8 cellular contexts compared by ENCODE assay signal in the genomic region with DNA sequence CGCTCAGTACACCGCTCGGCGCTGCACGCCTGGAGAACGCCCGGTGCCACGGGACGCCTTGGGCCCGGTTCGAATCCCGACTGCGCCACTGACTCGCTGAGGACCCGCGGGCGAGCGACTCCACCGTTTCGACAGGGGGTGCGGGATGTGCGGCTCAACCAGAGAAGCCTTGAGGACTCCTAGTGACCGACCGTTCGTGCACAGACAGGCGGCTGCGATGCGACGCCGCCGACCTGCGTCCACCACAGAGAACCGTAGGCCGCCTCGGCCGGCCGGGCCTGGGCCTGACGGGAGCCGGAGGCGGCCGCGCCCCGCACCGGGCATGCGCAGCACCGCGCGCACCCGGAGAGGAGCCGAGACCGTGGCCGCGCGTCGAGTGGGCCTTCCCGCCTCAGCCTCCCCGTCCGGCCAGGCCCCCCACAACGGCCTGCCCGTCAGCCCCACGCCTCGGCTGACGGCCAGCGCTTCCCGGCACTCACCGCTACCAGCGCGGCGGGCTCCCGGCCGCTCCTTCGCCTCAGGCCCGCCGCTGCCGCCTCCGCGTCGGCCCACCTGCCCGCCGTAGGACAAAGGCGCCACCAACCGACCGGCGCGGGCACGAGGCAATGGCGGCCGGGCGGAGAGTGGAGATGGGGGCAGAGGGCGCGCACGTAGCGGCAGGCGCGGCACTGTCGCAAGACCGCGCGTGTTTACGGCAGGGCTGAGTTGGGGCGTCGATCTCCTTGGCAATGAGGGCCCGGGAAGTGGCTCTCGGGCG. TPM values are rescaled to one million over a fixed set of nuclear protein-coding genes. Genes with fewer than 3 reads are reported as not detected.
A peak's percentile ranks its signal among the peaks of the same experiment; 100 is the strongest.
DNase-seq lines count a peak whose midpoint lies in the region; ATAC-seq and TF ChIP-seq lines count a peak whose summit lies in the region.

TSS of gene NCOA5 (minus strand) at position 625 of the 757 bp plus-strand sequence. CDS start 10,538 bp downstream, outside the sequence.

- peaks cover 30% of the 10 kb centered on the region for H3K4me1 ChIP-seq in BLaER1

- peak within 1 kb of the TSS; percentile 92 for H3K27ac Mint-ChIP-seq in activated CD4-positive, alpha-beta T cell treated with anti-CD3 and anti-CD28 coated beads, Interleukin-2, amount 10 ng/mL, durations not matched to agents 24 days and 14 days

- peak; percentile 95 to 99 for DNase-seq in NCI-H526 (lab: John Stamatoyannopoulos, UW)
- peak; percentile 98 for DNase-seq in activated CD4-positive, alpha-beta T cell treated with anti-CD3 and anti-CD28 coated beads, Interleukin-2, amount 10 ng/mL, durations not matched to agents 24 days and 14 days
- peak; percentile 94 for DNase-seq in coronary artery (ENCODE audit: low spot score)
- peak; percentile 99 for DNase-seq in left kidney (ENCODE audit: low read depth, low spot score)
- peak; percentile 94 to 95 for DNase-seq in stimulated activated CD4-positive, alpha-beta T cell treated with anti-CD3 and anti-CD28 coated beads, Interleukin-2, amount 100 ng/mL, for 24 hours

- H4K20me1 ChIP-seq in BLaER1, result peaks cover 51% of the 10 kb centered on the region

- peak within 1 kb of the TSS; percentile 89 for H3K4me3 Mint-ChIP-seq in activated CD4-positive, alpha-beta T cell treated with anti-CD3 and anti-CD28 coated beads, Interleukin-2, amount 10 ng/mL, durations not matched to agents 24 days and 14 days

- H3K4me3 ChIP-seq in BLaER1 (peak within 1 kb of the TSS; percentile 99), coronary artery (peak within 1 kb of the TSS; percentile 80)

- no peaks in the 10 kb centered on the region for H3K27me3 ChIP-seq in BLaER1

- H3K9ac ChIP-seq in BLaER1, result peak within 1 kb of the TSS; percentile 100

- H3K36me3 ChIP-seq in BLaER1, result peaks cover 7% of the 10 kb centered on the region; the same call in 1 of the 2 replicates

- intact Hi-C loops in activated CD4-positive, alpha-beta T cell treated with anti-CD3 and anti-CD28 coated beads, Interleukin-2, amount 10 ng/mL, durations not matched to agents 24 days and 14 days (cut with micrococcal nuclease), result loop anchor here (1.0 to 5.0 kb wide), 6 partner anchors 25 to 477 kb away; partner anchors contain the start of gene ZNF335

- peaks cover 27% of the 10 kb centered on the region for H3K4me1 Mint-ChIP-seq in activated CD4-positive, alpha-beta T cell treated with anti-CD3 and anti-CD28 coated beads, Interleukin-2, amount 10 ng/mL, durations not matched to agents 24 days and 14 days

- peaks cover 14% of the 10 kb centered on the region for H3K36me3 Mint-ChIP-seq in activated CD4-positive, alpha-beta T cell treated with anti-CD3 and anti-CD28 coated beads, Interleukin-2, amount 10 ng/mL, durations not matched to agents 24 days and 14 days (ENCODE audit: low read depth)

- ATAC-seq in GM19324 (IDR thresholded peaks at IDR 0.05; ENCODE audit: low FRiP score, unreplicated experiment), result peak; percentile 90
- ATAC-seq in HG03469 (IDR thresholded peaks at IDR 0.05; ENCODE audit: unreplicated experiment), result peak; percentile 50

- no peaks in the 10 kb centered on the region for H3K27me3 Mint-ChIP-seq in activated CD4-positive, alpha-beta T cell treated with anti-CD3 and anti-CD28 coated beads, Interleukin-2, amount 10 ng/mL, durations not matched to agents 24 days and 14 days

- H3K27ac ChIP-seq in BLaER1, result peak within 1 kb of the TSS; percentile 100
- peak within 1 kb of the TSS; percentile 95 to 97 for H3K27ac ChIP-seq in coronary artery

- TF ChIP-seq CTCF in coronary artery (IDR thresholded peaks at IDR 0.05), result no peak

- H3K9me3 Mint-ChIP-seq in activated CD4-positive, alpha-beta T cell treated with anti-CD3 and anti-CD28 coated beads, Interleukin-2, amount 10 ng/mL, durations not matched to agents 24 days and 14 days, result no peaks in the 10 kb centered on the region

- H3K9me3 ChIP-seq in BLaER1, result no peaks in the 10 kb centered on the region; the same call in 1 of the 2 replicates

- peak within 1 kb of the TSS; percentile 93 for H3K4me2 ChIP-seq in BLaER1

RNA-seq across cellular contexts. Expression of gene NCOA5, which starts in this region (rescaled TPM):
- 27.6 and 30.3 TPM in 2 replicates for total RNA-seq in activated CD4-positive, alpha-beta T cell treated with anti-CD3 and anti-CD28 coated beads, Interleukin-2, amount 10 ng/mL, durations not matched to agents 24 days and 14 days

Comparison
In these comparisons a context has a peak if more than half of its experiments do, and no peak if none do; other contexts are left out.
1. Peak in every context shown above with its lines: DNase-seq, ATAC-seq, H3K4me3 ChIP-seq and H3K27ac ChIP-seq.